ENCODE assay signal across 2 cellular contexts in the genomic region with DNA sequence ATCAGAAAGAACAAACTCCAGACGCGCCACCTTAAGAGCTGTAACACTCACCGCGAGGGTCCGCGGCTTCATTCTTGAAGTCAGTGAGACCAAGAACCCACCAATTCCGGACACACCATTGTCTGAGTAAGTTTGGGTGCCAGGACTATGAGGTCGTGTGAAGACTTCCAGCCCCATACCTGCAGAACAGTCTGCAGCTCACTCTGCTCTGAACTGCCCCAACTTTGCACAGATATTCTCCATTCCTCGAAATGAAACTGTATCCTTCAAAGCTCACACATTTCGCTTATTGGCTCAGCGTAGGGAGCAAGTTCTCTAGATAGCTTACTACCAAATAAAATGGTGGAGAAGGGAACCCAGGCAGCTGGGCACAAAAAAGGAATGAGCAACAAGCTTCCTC.
TF ChIP-seq lines count a peak whose summit lies in the region.

No MANE protein-coding gene starts in this region.

TF ChIP-seq in SK-N-SH, 30 proteins besides CTCF, POLR2A, EP300 and RAD21:
- TF ChIP-seq, protein P1, sequence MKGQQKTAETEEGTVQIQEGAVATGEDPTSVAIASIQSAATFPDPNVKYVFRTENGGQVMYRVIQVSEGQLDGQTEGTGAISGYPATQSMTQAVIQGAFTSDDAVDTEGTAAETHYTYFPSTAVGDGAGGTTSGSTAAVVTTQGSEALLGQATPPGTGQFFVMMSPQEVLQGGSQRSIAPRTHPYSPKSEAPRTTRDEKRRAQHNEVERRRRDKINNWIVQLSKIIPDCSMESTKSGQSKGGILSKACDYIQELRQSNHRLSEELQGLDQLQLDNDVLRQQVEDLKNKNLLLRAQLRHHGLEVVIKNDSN (IDR thresholded peaks at IDR 0.05; ENCODE audit: borderline replicate concordance, low read depth), result no peak
- TF ChIP-seq GATA2 (CRISPR knock-in tag; IDR thresholded peaks at IDR 0.05) (no peak), JUND (IDR thresholded peaks at IDR 0.05) (no peak)
- TF ChIP-seq, protein P2, sequence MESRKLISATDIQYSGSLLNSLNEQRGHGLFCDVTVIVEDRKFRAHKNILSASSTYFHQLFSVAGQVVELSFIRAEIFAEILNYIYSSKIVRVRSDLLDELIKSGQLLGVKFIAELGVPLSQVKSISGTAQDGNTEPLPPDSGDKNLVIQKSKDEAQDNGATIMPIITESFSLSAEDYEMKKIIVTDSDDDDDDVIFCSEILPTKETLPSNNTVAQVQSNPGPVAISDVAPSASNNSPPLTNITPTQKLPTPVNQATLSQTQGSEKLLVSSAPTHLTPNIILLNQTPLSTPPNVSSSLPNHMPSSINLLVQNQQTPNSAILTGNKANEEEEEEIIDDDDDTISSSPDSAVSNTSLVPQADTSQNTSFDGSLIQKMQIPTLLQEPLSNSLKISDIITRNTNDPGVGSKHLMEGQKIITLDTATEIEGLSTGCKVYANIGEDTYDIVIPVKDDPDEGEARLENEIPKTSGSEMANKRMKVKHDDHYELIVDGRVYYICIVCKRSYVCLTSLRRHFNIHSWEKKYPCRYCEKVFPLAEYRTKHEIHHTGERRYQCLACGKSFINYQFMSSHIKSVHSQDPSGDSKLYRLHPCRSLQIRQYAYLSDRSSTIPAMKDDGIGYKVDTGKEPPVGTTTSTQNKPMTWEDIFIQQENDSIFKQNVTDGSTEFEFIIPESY (IDR thresholded peaks at IDR 0.05; ENCODE audit: borderline replicate concordance, low read depth), result no peak

TF ChIP-seq in HEK293T, 16 proteins besides CTCF, POLR2A, EP300 and RAD21:
- TF ChIP-seq ELF4 (IDR thresholded peaks at IDR 0.05) (no peak), TARDBP (IDR thresholded peaks at IDR 0.05) (no peak), BHLHE40 (IDR thresholded peaks at IDR 0.05; ENCODE audit: borderline replicate concordance) (no peak)
